11 cellular contexts compared by ENCODE assay signal in genomic region chr10:96244354-96244753, GRCh38. TPM values are rescaled to one million over a fixed set of nuclear protein-coding genes. Genes with fewer than 3 reads are reported as not detected.
A peak's percentile ranks its signal among the peaks of the same experiment; 100 is the strongest.
DNase-seq lines count a peak whose midpoint lies in the region; ATAC-seq and TF ChIP-seq lines count a peak whose summit lies in the region.
"Had no signal": no experiment of that assay in that cellular context is flagged by ENCODE, and none has a peak within 500 bp of the region (broad histone marks: within the 10 kb centered on the region; RNA-seq: fewer than 3 reads in every experiment).

No MANE protein-coding gene starts in this region.

- TF ChIP-seq CTCF in liver (IDR thresholded peaks at IDR 0.05; ENCODE audit: low read depth, low read length, missing input control) (no peak), gastroesophageal sphincter (IDR thresholded peaks at IDR 0.05) (no peak), coronary artery (IDR thresholded peaks at IDR 0.05) (no peak)

- H3K4me1 ChIP-seq in liver (ENCODE audit: control insufficient read depth in 4 of 4, insufficient read depth in 4 of 4, low read length in 3 of 4) = peaks cover 0 to 17% (median 11%) of the 10 kb centered on the region in 4 donors
- no peaks in the 10 kb centered on the region for H3K4me1 ChIP-seq in gastroesophageal sphincter

- ATAC-seq in GM18517 (IDR thresholded peaks at IDR 0.05; ENCODE audit: unreplicated experiment) (peak; percentile 93), GM21528 (IDR thresholded peaks at IDR 0.05; ENCODE audit: low FRiP score, unreplicated experiment) (peak; percentile 92), HG03280 (IDR thresholded peaks at IDR 0.05; ENCODE audit: unreplicated experiment) (peak; percentile 98), gastroesophageal sphincter (no peak)

- no peak overlapping the region for H3K27ac ChIP-seq in liver (ENCODE audit: low read depth in 1 of 2, low read length in 2 of 2)
- H3K27ac ChIP-seq in gastroesophageal sphincter = no peak overlapping the region
- H3K27ac ChIP-seq in coronary artery = no peak overlapping the region

- H3K9ac ChIP-seq in liver (ENCODE audit: low read depth in 1 of 2, low read length in 2 of 2) = peak overlapping the region in 1 of 2 donors; percentile 23

- H3K27me3 ChIP-seq in liver (ENCODE audit: control insufficient read depth in 4 of 4, insufficient read depth in 4 of 4, low read length in 3 of 4) (no peaks in the 10 kb centered on the region), gastroesophageal sphincter (no peaks in the 10 kb centered on the region)

- H3K4me3 ChIP-seq in liver (ENCODE audit: low read depth in 1 of 3, low read length in 3 of 3) (no peak overlapping the region), gastroesophageal sphincter (no peak overlapping the region), coronary artery (no peak overlapping the region)

- DNase-seq in NCI-H2029 (lab: John Stamatoyannopoulos, UW) = no peak
- no peak for DNase-seq in NOMO-1 treated with DMSO at 0.1 percent for 48 hours (lab: John Stamatoyannopoulos, UW; ENCODE audit: unreplicated experiment)
- no peak for DNase-seq in coronary artery (ENCODE audit: low spot score)
- DNase-seq: nephron progenitor cell had no signal

- H3K9me3 ChIP-seq in liver (ENCODE audit: control insufficient read depth in 4 of 4, low read length in 3 of 4) (no peaks in the 10 kb centered on the region), gastroesophageal sphincter (no peaks in the 10 kb centered on the region)

- 67% methylated on average over 7 of the region's 7 CpGs for WGBS in liver
- 79 to 86% methylated on average over 3 to 5 of the region's 7 CpGs for WGBS in gastroesophageal sphincter (ENCODE audit: low coverage in 1 of 2), 2 donors

- peaks cover 0 to 25% (median 21%) of the 10 kb centered on the region in 4 donors for H3K36me3 ChIP-seq in liver (ENCODE audit: control insufficient read depth in 4 of 4, insufficient read depth in 3 of 4, low read depth in 1 of 4, low read length in 3 of 4)
- H3K36me3 ChIP-seq in gastroesophageal sphincter = no peaks in the 10 kb centered on the region

- TF ChIP-seq RAD21 in liver (IDR thresholded peaks at IDR 0.05) = no peak

- TF ChIP-seq EP300 in gastroesophageal sphincter (IDR thresholded peaks at IDR 0.05) = no peak

- no peak for TF ChIP-seq POLR2A in gastroesophageal sphincter (IDR thresholded peaks at IDR 0.05)

TF ChIP-seq in liver, 16 proteins besides CTCF, POLR2A, EP300 and RAD21:
- TF ChIP-seq SP1 (IDR thresholded peaks at IDR 0.05) (peak; percentile 33), FOXA2 (IDR thresholded peaks at IDR 0.05) (no peak), EGR1 (IDR thresholded peaks at IDR 0.05; ENCODE audit: low read depth in 2 of 2) (no peak), GABPA (IDR thresholded peaks at IDR 0.05 in 1 of 2, conservative IDR thresholded peaks at IDR 0.05 in 1 of 2) (no peak), ATF3 (IDR thresholded peaks at IDR 0.05) (no peak), ZBTB33 (IDR thresholded peaks at IDR 0.05) (no peak), JUND (IDR thresholded peaks at IDR 0.05) (no peak), HNF4G (IDR thresholded peaks at IDR 0.05) (peak; percentile 57), TAF1 (conservative IDR thresholded peaks at IDR 0.05) (no peak), YY1 (IDR thresholded peaks at IDR 0.05) (peak; percentile 38), RXRA (IDR thresholded peaks at IDR 0.05) (no peak), HNF4A (conservative IDR thresholded peaks at IDR 0.05) (peak; percentile 73 to 78), FOXA1 (IDR thresholded peaks at IDR 0.05) (no peak), NR2F2 (IDR thresholded peaks at IDR 0.05) (no peak), REST (IDR thresholded peaks at IDR 0.05) (no peak)
- TF ChIP-seq, protein P1, sequence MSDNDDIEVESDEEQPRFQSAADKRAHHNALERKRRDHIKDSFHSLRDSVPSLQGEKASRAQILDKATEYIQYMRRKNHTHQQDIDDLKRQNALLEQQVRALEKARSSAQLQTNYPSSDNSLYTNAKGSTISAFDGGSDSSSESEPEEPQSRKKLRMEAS (IDR thresholded peaks at IDR 0.05) = no peak
TF ChIP-seq in liver: peak in this region for 4.

RNA-seq across cellular contexts. Expression of gene BLNK, which starts 27.0 kb away (rescaled TPM):
- 10 to 100 TPM in 1 of 2 donors, 1 to 10 TPM in 1; 3.3 to 19.1 TPM for total RNA-seq in liver
- 10 to 100 TPM in 1 of 2 donors, 1 to 10 TPM in 1; 9.9 to 45.2 TPM for polyA plus RNA-seq in liver
- 1 to 10 TPM in 2 of 4 donors, under 1 TPM in 2; 0.27 to 2.4 (median 1.6) TPM for total RNA-seq in gastroesophageal sphincter
- total RNA-seq: Daoy, glomerular endothelial cell had no signal

RNA-seq across cellular contexts. Expression of gene DNTT, which starts 59.9 kb away (rescaled TPM):
- total RNA-seq in liver (under 1 TPM in 1 of 2 donors, not detected in 1; 0.70 TPM), gastroesophageal sphincter (not detected)
- not detected for polyA plus RNA-seq in liver
- total RNA-seq: Daoy, glomerular endothelial cell had no signal
